In the genomic region with DNA sequence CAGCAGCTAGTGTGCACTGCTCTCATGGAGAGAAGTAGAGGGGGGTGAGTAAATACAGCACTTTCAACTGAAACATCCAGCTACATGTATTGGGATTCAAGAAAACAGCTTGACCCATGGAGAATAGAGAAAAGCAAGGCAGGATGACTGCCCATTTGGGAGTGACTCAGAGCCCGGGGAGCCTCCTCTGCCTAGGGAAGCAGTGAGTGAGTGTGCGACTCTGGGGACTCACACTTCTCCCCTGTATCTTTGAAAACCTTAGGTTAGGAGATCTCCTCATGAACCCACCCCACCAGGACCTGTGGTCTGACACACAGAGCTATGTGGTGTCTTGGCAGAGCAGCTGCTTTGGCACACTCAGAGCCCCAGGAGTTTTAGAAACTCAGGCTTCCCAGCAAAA, we compare ENCODE assay signal across 2 cellular contexts.
TF ChIP-seq lines count a peak whose summit lies in the region.

No MANE protein-coding gene starts in this region.

TF ChIP-seq in SK-N-SH treated with all-trans-retinoic acid at 6 μM for 48 hours, 23 proteins besides CTCF, POLR2A, EP300 and RAD21 (continued from another document):
- TF ChIP-seq, protein P1, sequence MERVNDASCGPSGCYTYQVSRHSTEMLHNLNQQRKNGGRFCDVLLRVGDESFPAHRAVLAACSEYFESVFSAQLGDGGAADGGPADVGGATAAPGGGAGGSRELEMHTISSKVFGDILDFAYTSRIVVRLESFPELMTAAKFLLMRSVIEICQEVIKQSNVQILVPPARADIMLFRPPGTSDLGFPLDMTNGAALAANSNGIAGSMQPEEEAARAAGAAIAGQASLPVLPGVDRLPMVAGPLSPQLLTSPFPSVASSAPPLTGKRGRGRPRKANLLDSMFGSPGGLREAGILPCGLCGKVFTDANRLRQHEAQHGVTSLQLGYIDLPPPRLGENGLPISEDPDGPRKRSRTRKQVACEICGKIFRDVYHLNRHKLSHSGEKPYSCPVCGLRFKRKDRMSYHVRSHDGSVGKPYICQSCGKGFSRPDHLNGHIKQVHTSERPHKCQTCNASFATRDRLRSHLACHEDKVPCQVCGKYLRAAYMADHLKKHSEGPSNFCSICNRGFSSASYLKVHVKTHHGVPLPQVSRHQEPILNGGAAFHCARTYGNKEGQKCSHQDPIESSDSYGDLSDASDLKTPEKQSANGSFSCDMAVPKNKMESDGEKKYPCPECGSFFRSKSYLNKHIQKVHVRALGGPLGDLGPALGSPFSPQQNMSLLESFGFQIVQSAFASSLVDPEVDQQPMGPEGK (CRISPR knock-in tag; IDR thresholded peaks at IDR 0.05; ENCODE audit: borderline replicate concordance), result no peak
- TF ChIP-seq ZFP3 (CRISPR knock-in tag; IDR thresholded peaks at IDR 0.05) (no peak), BACH2 (CRISPR knock-in tag; IDR thresholded peaks at IDR 0.05; ENCODE audit: borderline replicate concordance) (no peak), ESRRG (CRISPR knock-in tag; IDR thresholded peaks at IDR 0.05) (no peak), SNAI2 (CRISPR knock-in tag; IDR thresholded peaks at IDR 0.05) (no peak), TOX (CRISPR knock-in tag; IDR thresholded peaks at IDR 0.05; ENCODE audit: borderline replicate concordance) (no peak), RARB (CRISPR knock-in tag; IDR thresholded peaks at IDR 0.05) (no peak), ZFP30 (CRISPR knock-in tag; IDR thresholded peaks at IDR 0.05) (no peak), OSR1 (CRISPR knock-in tag; IDR thresholded peaks at IDR 0.05) (no peak), GLIS3 (CRISPR knock-in tag; IDR thresholded peaks at IDR 0.05) (no peak), ZC3H10 (CRISPR knock-in tag; IDR thresholded peaks at IDR 0.05) (no peak), ARNTL (CRISPR knock-in tag; IDR thresholded peaks at IDR 0.05; ENCODE audit: borderline replicate concordance, low read depth) (no peak)
- TF ChIP-seq, protein P2, sequence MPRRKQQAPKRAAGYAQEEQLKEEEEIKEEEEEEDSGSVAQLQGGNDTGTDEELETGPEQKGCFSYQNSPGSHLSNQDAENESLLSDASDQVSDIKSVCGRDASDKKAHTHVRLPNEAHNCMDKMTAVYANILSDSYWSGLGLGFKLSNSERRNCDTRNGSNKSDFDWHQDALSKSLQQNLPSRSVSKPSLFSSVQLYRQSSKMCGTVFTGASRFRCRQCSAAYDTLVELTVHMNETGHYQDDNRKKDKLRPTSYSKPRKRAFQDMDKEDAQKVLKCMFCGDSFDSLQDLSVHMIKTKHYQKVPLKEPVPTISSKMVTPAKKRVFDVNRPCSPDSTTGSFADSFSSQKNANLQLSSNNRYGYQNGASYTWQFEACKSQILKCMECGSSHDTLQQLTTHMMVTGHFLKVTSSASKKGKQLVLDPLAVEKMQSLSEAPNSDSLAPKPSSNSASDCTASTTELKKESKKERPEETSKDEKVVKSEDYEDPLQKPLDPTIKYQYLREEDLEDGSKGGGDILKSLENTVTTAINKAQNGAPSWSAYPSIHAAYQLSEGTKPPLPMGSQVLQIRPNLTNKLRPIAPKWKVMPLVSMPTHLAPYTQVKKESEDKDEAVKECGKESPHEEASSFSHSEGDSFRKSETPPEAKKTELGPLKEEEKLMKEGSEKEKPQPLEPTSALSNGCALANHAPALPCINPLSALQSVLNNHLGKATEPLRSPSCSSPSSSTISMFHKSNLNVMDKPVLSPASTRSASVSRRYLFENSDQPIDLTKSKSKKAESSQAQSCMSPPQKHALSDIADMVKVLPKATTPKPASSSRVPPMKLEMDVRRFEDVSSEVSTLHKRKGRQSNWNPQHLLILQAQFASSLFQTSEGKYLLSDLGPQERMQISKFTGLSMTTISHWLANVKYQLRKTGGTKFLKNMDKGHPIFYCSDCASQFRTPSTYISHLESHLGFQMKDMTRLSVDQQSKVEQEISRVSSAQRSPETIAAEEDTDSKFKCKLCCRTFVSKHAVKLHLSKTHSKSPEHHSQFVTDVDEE (CRISPR knock-in tag; IDR thresholded peaks at IDR 0.05), result no peak
- TF ChIP-seq, protein P3, sequence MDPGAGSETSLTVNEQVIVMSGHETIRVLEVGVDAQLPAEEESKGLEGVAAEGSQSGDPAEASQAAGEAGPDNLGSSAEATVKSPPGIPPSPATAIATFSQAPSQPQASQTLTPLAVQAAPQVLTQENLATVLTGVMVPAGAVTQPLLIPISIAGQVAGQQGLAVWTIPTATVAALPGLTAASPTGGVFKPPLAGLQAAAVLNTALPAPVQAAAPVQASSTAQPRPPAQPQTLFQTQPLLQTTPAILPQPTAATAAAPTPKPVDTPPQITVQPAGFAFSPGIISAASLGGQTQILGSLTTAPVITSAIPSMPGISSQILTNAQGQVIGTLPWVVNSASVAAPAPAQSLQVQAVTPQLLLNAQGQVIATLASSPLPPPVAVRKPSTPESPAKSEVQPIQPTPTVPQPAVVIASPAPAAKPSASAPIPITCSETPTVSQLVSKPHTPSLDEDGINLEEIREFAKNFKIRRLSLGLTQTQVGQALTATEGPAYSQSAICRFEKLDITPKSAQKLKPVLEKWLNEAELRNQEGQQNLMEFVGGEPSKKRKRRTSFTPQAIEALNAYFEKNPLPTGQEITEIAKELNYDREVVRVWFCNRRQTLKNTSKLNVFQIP (CRISPR knock-in tag; IDR thresholded peaks at IDR 0.05; ENCODE audit: borderline replicate concordance, low read depth), result no peak
- TF ChIP-seq, protein P4, sequence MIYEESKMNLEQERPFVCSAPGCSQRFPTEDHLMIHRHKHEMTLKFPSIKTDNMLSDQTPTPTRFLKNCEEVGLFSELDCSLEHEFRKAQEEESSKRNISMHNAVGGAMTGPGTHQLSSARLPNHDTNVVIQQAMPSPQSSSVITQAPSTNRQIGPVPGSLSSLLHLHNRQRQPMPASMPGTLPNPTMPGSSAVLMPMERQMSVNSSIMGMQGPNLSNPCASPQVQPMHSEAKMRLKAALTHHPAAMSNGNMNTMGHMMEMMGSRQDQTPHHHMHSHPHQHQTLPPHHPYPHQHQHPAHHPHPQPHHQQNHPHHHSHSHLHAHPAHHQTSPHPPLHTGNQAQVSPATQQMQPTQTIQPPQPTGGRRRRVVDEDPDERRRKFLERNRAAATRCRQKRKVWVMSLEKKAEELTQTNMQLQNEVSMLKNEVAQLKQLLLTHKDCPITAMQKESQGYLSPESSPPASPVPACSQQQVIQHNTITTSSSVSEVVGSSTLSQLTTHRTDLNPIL (CRISPR knock-in tag; IDR thresholded peaks at IDR 0.05; ENCODE audit: low read depth), result no peak

TF ChIP-seq in SK-N-SH, 30 proteins besides CTCF, POLR2A, EP300 and RAD21 (continued from another document):
- TF ChIP-seq, protein P5, sequence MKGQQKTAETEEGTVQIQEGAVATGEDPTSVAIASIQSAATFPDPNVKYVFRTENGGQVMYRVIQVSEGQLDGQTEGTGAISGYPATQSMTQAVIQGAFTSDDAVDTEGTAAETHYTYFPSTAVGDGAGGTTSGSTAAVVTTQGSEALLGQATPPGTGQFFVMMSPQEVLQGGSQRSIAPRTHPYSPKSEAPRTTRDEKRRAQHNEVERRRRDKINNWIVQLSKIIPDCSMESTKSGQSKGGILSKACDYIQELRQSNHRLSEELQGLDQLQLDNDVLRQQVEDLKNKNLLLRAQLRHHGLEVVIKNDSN (IDR thresholded peaks at IDR 0.05; ENCODE audit: borderline replicate concordance, low read depth), result no peak
- no peak for TF ChIP-seq NRF1 (IDR thresholded peaks at IDR 0.05; ENCODE audit: low read depth, low read length)
- no peak for TF ChIP-seq RFX5 (IDR thresholded peaks at IDR 0.05; ENCODE audit: low read length)
- no peak for TF ChIP-seq MXI1 (IDR thresholded peaks at IDR 0.05; ENCODE audit: low read depth, low read length)
- TF ChIP-seq FOXJ3 (CRISPR knock-in tag; IDR thresholded peaks at IDR 0.05), result no peak
- TF ChIP-seq GABPA (IDR thresholded peaks at IDR 0.05; ENCODE audit: low read depth), result no peak
- no peak for TF ChIP-seq FOXM1 (IDR thresholded peaks at IDR 0.05; ENCODE audit: low read depth)
- TF ChIP-seq, protein P6, sequence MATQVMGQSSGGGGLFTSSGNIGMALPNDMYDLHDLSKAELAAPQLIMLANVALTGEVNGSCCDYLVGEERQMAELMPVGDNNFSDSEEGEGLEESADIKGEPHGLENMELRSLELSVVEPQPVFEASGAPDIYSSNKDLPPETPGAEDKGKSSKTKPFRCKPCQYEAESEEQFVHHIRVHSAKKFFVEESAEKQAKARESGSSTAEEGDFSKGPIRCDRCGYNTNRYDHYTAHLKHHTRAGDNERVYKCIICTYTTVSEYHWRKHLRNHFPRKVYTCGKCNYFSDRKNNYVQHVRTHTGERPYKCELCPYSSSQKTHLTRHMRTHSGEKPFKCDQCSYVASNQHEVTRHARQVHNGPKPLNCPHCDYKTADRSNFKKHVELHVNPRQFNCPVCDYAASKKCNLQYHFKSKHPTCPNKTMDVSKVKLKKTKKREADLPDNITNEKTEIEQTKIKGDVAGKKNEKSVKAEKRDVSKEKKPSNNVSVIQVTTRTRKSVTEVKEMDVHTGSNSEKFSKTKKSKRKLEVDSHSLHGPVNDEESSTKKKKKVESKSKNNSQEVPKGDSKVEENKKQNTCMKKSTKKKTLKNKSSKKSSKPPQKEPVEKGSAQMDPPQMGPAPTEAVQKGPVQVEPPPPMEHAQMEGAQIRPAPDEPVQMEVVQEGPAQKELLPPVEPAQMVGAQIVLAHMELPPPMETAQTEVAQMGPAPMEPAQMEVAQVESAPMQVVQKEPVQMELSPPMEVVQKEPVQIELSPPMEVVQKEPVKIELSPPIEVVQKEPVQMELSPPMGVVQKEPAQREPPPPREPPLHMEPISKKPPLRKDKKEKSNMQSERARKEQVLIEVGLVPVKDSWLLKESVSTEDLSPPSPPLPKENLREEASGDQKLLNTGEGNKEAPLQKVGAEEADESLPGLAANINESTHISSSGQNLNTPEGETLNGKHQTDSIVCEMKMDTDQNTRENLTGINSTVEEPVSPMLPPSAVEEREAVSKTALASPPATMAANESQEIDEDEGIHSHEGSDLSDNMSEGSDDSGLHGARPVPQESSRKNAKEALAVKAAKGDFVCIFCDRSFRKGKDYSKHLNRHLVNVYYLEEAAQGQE (IDR thresholded peaks at IDR 0.05; ENCODE audit: low read depth, low read length), result no peak
- TF ChIP-seq, protein P7, sequence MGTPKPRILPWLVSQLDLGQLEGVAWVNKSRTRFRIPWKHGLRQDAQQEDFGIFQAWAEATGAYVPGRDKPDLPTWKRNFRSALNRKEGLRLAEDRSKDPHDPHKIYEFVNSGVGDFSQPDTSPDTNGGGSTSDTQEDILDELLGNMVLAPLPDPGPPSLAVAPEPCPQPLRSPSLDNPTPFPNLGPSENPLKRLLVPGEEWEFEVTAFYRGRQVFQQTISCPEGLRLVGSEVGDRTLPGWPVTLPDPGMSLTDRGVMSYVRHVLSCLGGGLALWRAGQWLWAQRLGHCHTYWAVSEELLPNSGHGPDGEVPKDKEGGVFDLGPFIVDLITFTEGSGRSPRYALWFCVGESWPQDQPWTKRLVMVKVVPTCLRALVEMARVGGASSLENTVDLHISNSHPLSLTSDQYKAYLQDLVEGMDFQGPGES (IDR thresholded peaks at IDR 0.05; ENCODE audit: low read depth, low read length), result no peak
- TF ChIP-seq POLR2AphosphoS5 (IDR thresholded peaks at IDR 0.05; ENCODE audit: low read depth, low read length), result no peak
